9 cellular contexts compared by ENCODE assay signal in genomic region chr2:236168110-236169067, GRCh38. TPM values are rescaled to one million over a fixed set of nuclear protein-coding genes. Genes with fewer than 3 reads are reported as not detected.
DNase-seq lines count a peak whose midpoint lies in the region; ATAC-seq, FAIRE-seq and TF ChIP-seq lines count a peak whose summit lies in the region.
"Had no signal": no experiment of that assay in that cellular context is flagged by ENCODE, and none has a peak within 500 bp of the region (broad histone marks: within the 10 kb centered on the region; RNA-seq: fewer than 3 reads in every experiment).

GBX2 (minus strand) TSS chr2:236168386; CDS start chr2:236167971, 415 bp downstream.

- no peak for TF ChIP-seq CTCF in glutamatergic neuron (IDR thresholded peaks at IDR 0.05; ENCODE audit: partially characterized antibody, unreplicated experiment)

- peaks cover 8% of the 10 kb centered on the region for H3K9me3 Mint-ChIP-seq in glutamatergic neuron (ENCODE audit: unreplicated experiment)
- H3K9me3 Mint-ChIP-seq in T-cell: no peaks in the 10 kb centered on the region
- H3K9me3 Mint-ChIP-seq: central memory CD8-positive, alpha-beta T cell had no signal

- peak within 1 kb of the TSS; percentile 77 for H3K4me3 Mint-ChIP-seq in glutamatergic neuron (ENCODE audit: unreplicated experiment)
- no peak within 1 kb of the TSS for H3K4me3 Mint-ChIP-seq in T-cell

- H3K36me3 Mint-ChIP-seq in glutamatergic neuron (ENCODE audit: unreplicated experiment): no peaks in the 10 kb centered on the region
- H3K36me3 Mint-ChIP-seq in T-cell: no peaks in the 10 kb centered on the region

- peak; percentile 87 for DNase-seq in AG20443 (ENCODE audit: low spot score)
- DNase-seq in HTR-8/SVneo (ENCODE audit: insufficient read length, low spot score): peak; percentile 95
- peak; percentile 87 for DNase-seq in glutamatergic neuron
- peak; percentile 79 for DNase-seq in retina
- DNase-seq in RKO (ENCODE audit: low spot score): no peak
- no peak for DNase-seq in T-cell

- POLR2A ChIA-PET in T-cell (lab: Charles Lee): no interaction called here

- H3K27me3 Mint-ChIP-seq in glutamatergic neuron (ENCODE audit: unreplicated experiment): peaks cover 23% of the 10 kb centered on the region
- peaks cover 40 to 57% of the 10 kb centered on the region in 2 donors for H3K27me3 Mint-ChIP-seq in T-cell

- FAIRE-seq in HTR-8/SVneo (lab: Jason Lieb, UNC): peak; percentile 89

- peaks cover 34% of the 10 kb centered on the region for H3K4me1 Mint-ChIP-seq in glutamatergic neuron (ENCODE audit: low read depth, unreplicated experiment)
- H3K4me1 Mint-ChIP-seq in T-cell: peaks cover 5 to 32% (median 24%) of the 10 kb centered on the region in 3 donors

- H3K27ac Mint-ChIP-seq in glutamatergic neuron (ENCODE audit: unreplicated experiment): no peak within 1 kb of the TSS
- no peak within 1 kb of the TSS for H3K27ac Mint-ChIP-seq in T-cell

- ATAC-seq in SK-N-SH treated with all-trans-retinoic acid at 6 μM for 48 hours (peak; percentile 46), HG03432 (IDR thresholded peaks at IDR 0.05; ENCODE audit: unreplicated experiment) (no peak), T-cell (replicated peaks in 1 of 4) (no peak)

- CTCF ChIA-PET in T-cell (lab: Charles Lee): no interaction called here

TF ChIP-seq in SK-N-SH treated with all-trans-retinoic acid at 6 μM for 48 hours, 23 proteins besides CTCF, POLR2A, EP300 and RAD21:
- TF ChIP-seq BACH2 (CRISPR knock-in tag; IDR thresholded peaks at IDR 0.05; ENCODE audit: borderline replicate concordance): no peak
- TF ChIP-seq ZNF70 (CRISPR knock-in tag; IDR thresholded peaks at IDR 0.05): no peak
- TF ChIP-seq SNAI2 (CRISPR knock-in tag; IDR thresholded peaks at IDR 0.05): no peak
- no peak for TF ChIP-seq ZC3H10 (CRISPR knock-in tag; IDR thresholded peaks at IDR 0.05)
- no peak for TF ChIP-seq ESRRG (CRISPR knock-in tag; IDR thresholded peaks at IDR 0.05)
- TF ChIP-seq TCF4 (CRISPR knock-in tag; IDR thresholded peaks at IDR 0.05; ENCODE audit: borderline replicate concordance): no peak
- no peak for TF ChIP-seq PATZ1 (CRISPR knock-in tag; IDR thresholded peaks at IDR 0.05; ENCODE audit: borderline replicate concordance)
- TF ChIP-seq, protein P1, sequence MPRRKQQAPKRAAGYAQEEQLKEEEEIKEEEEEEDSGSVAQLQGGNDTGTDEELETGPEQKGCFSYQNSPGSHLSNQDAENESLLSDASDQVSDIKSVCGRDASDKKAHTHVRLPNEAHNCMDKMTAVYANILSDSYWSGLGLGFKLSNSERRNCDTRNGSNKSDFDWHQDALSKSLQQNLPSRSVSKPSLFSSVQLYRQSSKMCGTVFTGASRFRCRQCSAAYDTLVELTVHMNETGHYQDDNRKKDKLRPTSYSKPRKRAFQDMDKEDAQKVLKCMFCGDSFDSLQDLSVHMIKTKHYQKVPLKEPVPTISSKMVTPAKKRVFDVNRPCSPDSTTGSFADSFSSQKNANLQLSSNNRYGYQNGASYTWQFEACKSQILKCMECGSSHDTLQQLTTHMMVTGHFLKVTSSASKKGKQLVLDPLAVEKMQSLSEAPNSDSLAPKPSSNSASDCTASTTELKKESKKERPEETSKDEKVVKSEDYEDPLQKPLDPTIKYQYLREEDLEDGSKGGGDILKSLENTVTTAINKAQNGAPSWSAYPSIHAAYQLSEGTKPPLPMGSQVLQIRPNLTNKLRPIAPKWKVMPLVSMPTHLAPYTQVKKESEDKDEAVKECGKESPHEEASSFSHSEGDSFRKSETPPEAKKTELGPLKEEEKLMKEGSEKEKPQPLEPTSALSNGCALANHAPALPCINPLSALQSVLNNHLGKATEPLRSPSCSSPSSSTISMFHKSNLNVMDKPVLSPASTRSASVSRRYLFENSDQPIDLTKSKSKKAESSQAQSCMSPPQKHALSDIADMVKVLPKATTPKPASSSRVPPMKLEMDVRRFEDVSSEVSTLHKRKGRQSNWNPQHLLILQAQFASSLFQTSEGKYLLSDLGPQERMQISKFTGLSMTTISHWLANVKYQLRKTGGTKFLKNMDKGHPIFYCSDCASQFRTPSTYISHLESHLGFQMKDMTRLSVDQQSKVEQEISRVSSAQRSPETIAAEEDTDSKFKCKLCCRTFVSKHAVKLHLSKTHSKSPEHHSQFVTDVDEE (CRISPR knock-in tag; IDR thresholded peaks at IDR 0.05): no peak
- no peak for TF ChIP-seq ISL1 (CRISPR knock-in tag; IDR thresholded peaks at IDR 0.05)
- TF ChIP-seq ZFP3 (CRISPR knock-in tag; IDR thresholded peaks at IDR 0.05): no peak
- TF ChIP-seq, protein P2, sequence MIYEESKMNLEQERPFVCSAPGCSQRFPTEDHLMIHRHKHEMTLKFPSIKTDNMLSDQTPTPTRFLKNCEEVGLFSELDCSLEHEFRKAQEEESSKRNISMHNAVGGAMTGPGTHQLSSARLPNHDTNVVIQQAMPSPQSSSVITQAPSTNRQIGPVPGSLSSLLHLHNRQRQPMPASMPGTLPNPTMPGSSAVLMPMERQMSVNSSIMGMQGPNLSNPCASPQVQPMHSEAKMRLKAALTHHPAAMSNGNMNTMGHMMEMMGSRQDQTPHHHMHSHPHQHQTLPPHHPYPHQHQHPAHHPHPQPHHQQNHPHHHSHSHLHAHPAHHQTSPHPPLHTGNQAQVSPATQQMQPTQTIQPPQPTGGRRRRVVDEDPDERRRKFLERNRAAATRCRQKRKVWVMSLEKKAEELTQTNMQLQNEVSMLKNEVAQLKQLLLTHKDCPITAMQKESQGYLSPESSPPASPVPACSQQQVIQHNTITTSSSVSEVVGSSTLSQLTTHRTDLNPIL (CRISPR knock-in tag; IDR thresholded peaks at IDR 0.05; ENCODE audit: low read depth): no peak
- TF ChIP-seq RARB (CRISPR knock-in tag; IDR thresholded peaks at IDR 0.05): no peak

RNA-seq across cellular contexts. Expression of gene GBX2, which starts in this region (rescaled TPM):
- total RNA-seq in glutamatergic neuron (ENCODE audit: unreplicated experiment): 1.2 TPM
- total RNA-seq in T-cell: not detected

Comparison
In these comparisons a context has a peak if more than half of its experiments do, and no peak if none do; other contexts are left out.
1. DNase-seq: peak in AG20443 (single experiment), HTR-8/SVneo (single experiment), glutamatergic neuron (single experiment) and retina (single experiment); none in RKO (single experiment) and T-cell (0 of 34).